Comparison of ENCODE assay signal across 8 cellular contexts in genomic region chr9:84668204-84669007, GRCh38. TPM values are rescaled to one million over a fixed set of nuclear protein-coding genes. Genes with fewer than 3 reads are reported as not detected.
DNase-seq lines count a peak whose midpoint lies in the region; ATAC-seq and TF ChIP-seq lines count a peak whose summit lies in the region.

No MANE protein-coding gene starts in this region.

- no peak overlapping the region for H3K27ac ChIP-seq in CD8-positive, alpha-beta T cell (ENCODE audit: low read depth, low read length)
- no peak overlapping the region for H3K27ac ChIP-seq in Panc1 (ENCODE audit: low read length)
- H3K27ac ChIP-seq in iPS-20b (ENCODE audit: low read length): no peak overlapping the region
- no peak overlapping the region for H3K27ac ChIP-seq in gastrocnemius medialis

- no peak for DNase-seq in CD8-positive, alpha-beta T cell
- DNase-seq in Panc1 (ENCODE audit: low read depth, low spot score) (no peak), MCF 10A (ENCODE audit: unreplicated experiment) (peak; percentile 59), gastrocnemius medialis (peak in 1 of 2 donors; percentile 14)

- no peaks in the 10 kb centered on the region for H3K4me1 ChIP-seq in CD8-positive, alpha-beta T cell (ENCODE audit: insufficient read depth, low read length)
- no peaks in the 10 kb centered on the region for H3K4me1 ChIP-seq in Panc1 (ENCODE audit: control insufficient read depth, insufficient read depth, low read length)
- no peaks in the 10 kb centered on the region; the same call in 1 of the 2 replicates for H3K4me1 ChIP-seq in iPS-20b (ENCODE audit: insufficient read depth, low read length)
- H3K4me1 ChIP-seq in gastrocnemius medialis: peaks cover 0 to 18% of the 10 kb centered on the region in 2 donors

- H3K9me3 Mint-ChIP-seq in CD8-positive, alpha-beta T cell: no peaks in the 10 kb centered on the region
- no peaks in the 10 kb centered on the region for H3K9me3 Mint-ChIP-seq in MCF 10A (ENCODE audit: unreplicated experiment)

- TF ChIP-seq CTCF in CD8-positive, alpha-beta T cell (IDR thresholded peaks at IDR 0.05): no peak
- TF ChIP-seq CTCF in Panc1 (IDR thresholded peaks at IDR 0.05) (peak; percentile 78), MCF 10A (IDR thresholded peaks at IDR 0.05; ENCODE audit: unreplicated experiment) (peak; percentile 50), gastrocnemius medialis (IDR thresholded peaks at IDR 0.05 in 4 of 5, conservative IDR thresholded peaks at IDR 0.05 in 1 of 5) (peak in 3 of 5 experiments; percentile 34 to 40 (median 37))

- H3K36me3 Mint-ChIP-seq in CD8-positive, alpha-beta T cell: no peaks in the 10 kb centered on the region
- H3K36me3 Mint-ChIP-seq in MCF 10A (ENCODE audit: insufficient read depth, unreplicated experiment): no peaks in the 10 kb centered on the region

- no peaks in the 10 kb centered on the region for H3K36me3 ChIP-seq in CD8-positive, alpha-beta T cell (ENCODE audit: insufficient read depth, low read length)
- H3K36me3 ChIP-seq in Panc1 (ENCODE audit: control insufficient read depth, insufficient read depth, low read length) (no peaks in the 10 kb centered on the region), iPS-20b (ENCODE audit: insufficient read depth, low read depth, low read length) (no peaks in the 10 kb centered on the region), gastrocnemius medialis (no peaks in the 10 kb centered on the region)

- H3K27me3 Mint-ChIP-seq in CD8-positive, alpha-beta T cell (ENCODE audit: low read depth): peaks cover 47% of the 10 kb centered on the region
- peaks cover 25% of the 10 kb centered on the region for H3K27me3 Mint-ChIP-seq in MCF 10A (ENCODE audit: insufficient read depth, unreplicated experiment)

- CTCF ChIA-PET in CD8-positive, alpha-beta T cell (lab: Charles Lee): no interaction called here
- CTCF ChIA-PET in Panc1 (lab: Charles Lee) (interaction anchor here (0.6 kb wide), 1 partner anchor 1010 kb away, joined by 3 read pairs; no protein-coding TSS in a partner anchor), MCF 10A (lab: Yijun Ruan, JAX) (interaction anchor here (0.6 to 3.3 kb wide), 14 partner anchors 17 to 628 kb away, joined by 3 to 13 read pairs (median 4); no protein-coding TSS in a partner anchor)

- no peak overlapping the region for H3K27ac Mint-ChIP-seq in CD8-positive, alpha-beta T cell
- no peak overlapping the region for H3K27ac Mint-ChIP-seq in MCF 10A (ENCODE audit: low read depth, unreplicated experiment)

- no peak overlapping the region for H3K4me3 ChIP-seq in CD8-positive, alpha-beta T cell (ENCODE audit: low read depth, low read length)
- H3K4me3 ChIP-seq in Panc1 (ENCODE audit: low read depth in 2 of 2, low read length in 2 of 2) (peak overlapping the region; percentile 40 to 57), iPS-20b (ENCODE audit: low read length) (peak overlapping the region; percentile 75), gastrocnemius medialis (peak overlapping the region; percentile 47 to 61 (median 52))

- BruUV-seq in Panc1 (replicated peaks; lab: Mats Ljungman, UMichigan) (no TSS peak), MCF 10A (replicated peaks; lab: Mats Ljungman, UMichigan) (no TSS peak)

- peak overlapping the region; percentile 50 for H3K4me3 Mint-ChIP-seq in CD8-positive, alpha-beta T cell
- H3K4me3 Mint-ChIP-seq in MCF 10A (ENCODE audit: unreplicated experiment): peak overlapping the region; percentile 80

- POLR2A ChIA-PET in CD8-positive, alpha-beta T cell (lab: Charles Lee): no interaction called here
- POLR2A ChIA-PET in Panc1 (lab: Charles Lee): no interaction called here
- POLR2A ChIA-PET in MCF 10A (lab: Yijun Ruan, JAX): interaction anchor here (0.6 to 0.7 kb wide), 3 partner anchors 267 to 327 kb away, joined by 3 read pairs; no protein-coding TSS in a partner anchor

- intact Hi-C loops in CD8-positive, alpha-beta T cell (cut with DNase I, micrococcal nuclease): no loop called here
- intact Hi-C loops in Panc1 (cut with micrococcal nuclease; ENCODE audit: unreplicated experiment): no loop called here
- intact Hi-C loops in MCF 10A (cut with micrococcal nuclease): loop anchor here (1.0 to 10.0 kb wide), 3 partner anchors 271 to 756 kb away; no protein-coding TSS in a partner anchor
- intact Hi-C loops in gastrocnemius medialis (cut with DNase I; ENCODE audit: low total_unique reads): no loop called here

- no peak for ATAC-seq in CD8-positive, alpha-beta T cell
- ATAC-seq in GM19372 (IDR thresholded peaks at IDR 0.05; ENCODE audit: low read depth, unreplicated experiment) (peak; percentile 59), HG03520 (IDR thresholded peaks at IDR 0.05; ENCODE audit: unreplicated experiment) (peak; percentile 54), Panc1 (peak; percentile 95), gastrocnemius medialis (peak; percentile 59 to 65), GM18519 (IDR thresholded peaks at IDR 0.05; ENCODE audit: low FRiP score, unreplicated experiment) (no peak)

- in situ Hi-C loops in Panc1 (cut with HindIII; ENCODE audit: low pct_unique_long_range_greater_than_20kb, low sequenced_read_pairs) (no loop called here), gastrocnemius medialis (cut with MboI; ENCODE audit: low sequenced_read_pairs in 4 of 4) (no loop called here)

- peaks cover 2% of the 10 kb centered on the region for H3K27me3 ChIP-seq in CD8-positive, alpha-beta T cell (ENCODE audit: insufficient read depth, low read length)
- H3K27me3 ChIP-seq in Panc1 (ENCODE audit: control insufficient read depth, insufficient read depth, low read length) (no peaks in the 10 kb centered on the region), iPS-20b (ENCODE audit: insufficient read depth, low read length) (peaks cover 75% of the 10 kb centered on the region), gastrocnemius medialis (peaks cover 22 to 36% (median 26%) of the 10 kb centered on the region in 3 donors)

- H3K9ac ChIP-seq in iPS-20b (ENCODE audit: low read depth, low read length): peak overlapping the region; percentile 15; the same call in 1 of the 2 replicates

- peaks cover 9% of the 10 kb centered on the region for H3K4me1 Mint-ChIP-seq in CD8-positive, alpha-beta T cell (ENCODE audit: low read depth)
- peaks cover 14% of the 10 kb centered on the region for H3K4me1 Mint-ChIP-seq in MCF 10A (ENCODE audit: insufficient read depth, unreplicated experiment)

- no peak for TF ChIP-seq POLR2A in gastrocnemius medialis (IDR thresholded peaks at IDR 0.05)

- H3K9me3 ChIP-seq in CD8-positive, alpha-beta T cell (ENCODE audit: low read length): no peaks in the 10 kb centered on the region
- H3K9me3 ChIP-seq in Panc1 (ENCODE audit: control insufficient read depth, insufficient read depth, low read depth, low read length): no peaks in the 10 kb centered on the region
- H3K9me3 ChIP-seq in iPS-20b (ENCODE audit: insufficient read depth, low read depth, low read length): peaks cover 6% of the 10 kb centered on the region; the same call in 1 of the 2 replicates
- no peaks in the 10 kb centered on the region for H3K9me3 ChIP-seq in gastrocnemius medialis

RNA-seq across cellular contexts. Expression of gene NTRK2, which starts 1.1 kb away (rescaled TPM):
- not detected for total RNA-seq in CD8-positive, alpha-beta T cell
- total RNA-seq in Panc1 (2021; ENCODE audit: unreplicated experiment): 0.23 TPM
- 0.25 TPM for polyA plus RNA-seq in Panc1 (2012; ENCODE audit: insufficient read length)
- total RNA-seq in MCF 10A (2022): not detected in 2 replicates
- 1 to 10 TPM; 1.1 to 7.3 (median 1.5) TPM for total RNA-seq in gastrocnemius medialis

Comparison
In these comparisons a context has a peak if more than half of its experiments do, and no peak if none do; other contexts are left out.
1. ATAC-seq: peak in GM19372 (single experiment), HG03520 (single experiment), Panc1 (single experiment) and gastrocnemius medialis (2 of 2); none in CD8-positive, alpha-beta T cell (single experiment) and GM18519 (single experiment).